Comparison of ENCODE assay signal across 8 cellular contexts in the genomic region with DNA sequence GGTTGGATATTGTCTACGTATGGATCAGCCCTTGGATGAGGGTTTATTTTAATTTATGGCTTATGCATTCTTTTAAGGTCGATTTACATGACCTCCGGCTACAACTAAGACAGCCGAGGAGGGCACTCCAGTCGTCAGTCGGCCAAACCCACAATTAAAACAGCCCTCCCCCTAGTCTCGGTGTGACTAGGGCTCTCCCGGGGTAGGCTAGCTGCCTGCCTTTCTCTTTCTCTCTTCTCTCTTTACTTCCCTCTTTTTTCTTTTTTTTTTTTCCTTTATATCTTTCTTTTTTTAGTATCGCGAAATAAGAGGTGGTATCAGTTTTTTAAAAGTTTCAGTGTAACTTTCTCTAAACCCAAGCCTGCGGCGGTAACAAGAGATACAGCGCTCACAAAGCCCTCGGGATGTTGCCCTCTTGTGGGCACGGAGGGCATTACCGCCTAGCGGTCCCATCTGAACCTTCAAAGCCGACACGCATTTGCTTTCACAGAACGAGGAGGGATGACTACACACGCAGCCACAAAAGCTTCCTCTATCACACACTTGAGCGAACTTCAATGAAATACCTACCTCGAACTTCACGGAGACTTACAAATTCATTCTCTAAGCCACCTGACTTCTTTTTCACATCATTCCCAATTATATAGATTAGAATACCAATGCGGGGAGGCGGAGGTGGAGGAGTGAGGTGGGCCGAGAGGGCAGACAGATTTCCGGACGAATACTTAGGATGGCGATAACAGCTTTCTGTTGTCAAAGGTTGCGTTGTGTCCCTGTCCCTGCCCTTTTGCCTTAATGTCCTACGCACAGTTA.
DNase-seq lines count a peak whose midpoint lies in the region; ATAC-seq, FAIRE-seq and TF ChIP-seq lines count a peak whose summit lies in the region.

No MANE protein-coding gene starts in this region.

- no peaks in the 10 kb centered on the region for H3K9me3 ChIP-seq in A673 (ENCODE audit: low read depth, low read length, poor library complexity, severe bottlenecking)

- intact Hi-C loops in A673 (cut with micrococcal nuclease; ENCODE audit: unreplicated experiment), result loop anchor here (2.0 to 10.0 kb wide), 4 partner anchors 151 to 431 kb away; no protein-coding TSS in a partner anchor

- peak; percentile 95 for TF ChIP-seq CTCF in A673 (conservative IDR thresholded peaks at IDR 0.05; ENCODE audit: low read depth, low read length)
- peak; percentile 91 for TF ChIP-seq CTCF in WTC11 (IDR thresholded peaks at IDR 0.05)

- peaks cover 34% of the 10 kb centered on the region for H3K4me1 Mint-ChIP-seq in WTC11

- H3K4me1 ChIP-seq in A673 (ENCODE audit: insufficient read depth, low read length, poor library complexity, severe bottlenecking), result peaks cover 24% of the 10 kb centered on the region

- POLR2A ChIA-PET in A673 (lab: Charles Lee; ENCODE audit: low non-redundant PET), result no interaction called here
- POLR2A ChIA-PET in WTC11 (lab: Charles Lee), result interaction anchor here (1.9 kb wide), 1 partner anchor 8 kb away, joined by 11 read pairs; no protein-coding TSS in a partner anchor

- H3K27me3 Mint-ChIP-seq in WTC11 (ENCODE audit: low read depth), result peaks cover 37% of the 10 kb centered on the region; the same call in 1 of the 2 replicates

- H3K4me3 Mint-ChIP-seq in WTC11, result no peak overlapping the region

- no peaks in the 10 kb centered on the region for H3K36me3 ChIP-seq in A673 (ENCODE audit: insufficient read depth, low read length, poor library complexity, severe bottlenecking)

- TSS peak; percentile 79 for BruUV-seq in A673 (replicated peaks; lab: Mats Ljungman, UMichigan)

- DNase-seq in A673 (ENCODE audit: low spot score) (peak; percentile 95), NCI-H2107 (lab: John Stamatoyannopoulos, UW) (peak; percentile 88), WTC11 (ENCODE audit: low spot score) (peak; percentile 92)
- peak; percentile 79 for DNase-seq in central memory CD4-positive, alpha-beta T cell
- DNase-seq in stimulated activated CD4-positive, alpha-beta T cell treated with anti-CD3 and anti-CD28 coated beads, Interleukin-12 subunit alpha, Interleukin-12 subunit beta, amount 100 ng/mL, for 24 hours (ENCODE audit: low read depth in 2 of 2), result peak; percentile 65 to 87

- ATAC-seq in GM18511 (IDR thresholded peaks at IDR 0.05; ENCODE audit: unreplicated experiment), result peak; percentile 94
- peak; percentile 98 for ATAC-seq in HG03060 (IDR thresholded peaks at IDR 0.05; ENCODE audit: low read depth, unreplicated experiment)
- peak; percentile 18 for ATAC-seq in WTC11

- no peaks in the 10 kb centered on the region for H3K9me3 Mint-ChIP-seq in WTC11

- H3K4me3 ChIP-seq in A673 (ENCODE audit: low read depth, low read length, poor library complexity, severe bottlenecking), result peak overlapping the region; percentile 93

- H3K36me3 Mint-ChIP-seq in WTC11, result no peaks in the 10 kb centered on the region

- H3K27ac Mint-ChIP-seq in WTC11, result no peak overlapping the region

- no peaks in the 10 kb centered on the region for H3K27me3 ChIP-seq in A673 (replicated peaks; ENCODE audit: insufficient read depth, low read depth, low read length, poor library complexity)

- peak overlapping the region; percentile 93 for H3K27ac ChIP-seq in A673 (ENCODE audit: low read depth, low read length, poor library complexity, severe bottlenecking)

- CTCF ChIA-PET in A673 (lab: Charles Lee), result interaction anchor here (1.0 kb wide), 1 partner anchor 310 kb away, joined by 3 read pairs; no protein-coding TSS in a partner anchor
- CTCF ChIA-PET in WTC11 (lab: Charles Lee), result interaction anchor here (1.0 to 3.2 kb wide), 5 partner anchors 8 to 717 kb away, joined by 3 to 44 read pairs (median 3); no protein-coding TSS in a partner anchor

- peak; percentile 93 for FAIRE-seq in islet of Langerhans (lab: Jason Lieb, UNC)

TF ChIP-seq in WTC11, 78 proteins besides CTCF, POLR2A, EP300 and RAD21:
- TF ChIP-seq ELF4 (CRISPR knock-in tag; IDR thresholded peaks at IDR 0.05; ENCODE audit: low read depth) (no peak), RELA (CRISPR knock-in tag; IDR thresholded peaks at IDR 0.05; ENCODE audit: borderline replicate concordance) (no peak), IRF2 (CRISPR knock-in tag; IDR thresholded peaks at IDR 0.05; ENCODE audit: borderline replicate concordance, low read depth) (no peak), SOX15 (CRISPR knock-in tag; IDR thresholded peaks at IDR 0.05) (no peak), GABPB1 (CRISPR knock-in tag; IDR thresholded peaks at IDR 0.05) (peak; percentile 20; the same call in 1 of the 2 replicates), ZNF671 (CRISPR knock-in tag; IDR thresholded peaks at IDR 0.05) (no peak), PRRX2 (CRISPR knock-in tag; IDR thresholded peaks at IDR 0.05) (no peak)
- TF ChIP-seq, protein P1, sequence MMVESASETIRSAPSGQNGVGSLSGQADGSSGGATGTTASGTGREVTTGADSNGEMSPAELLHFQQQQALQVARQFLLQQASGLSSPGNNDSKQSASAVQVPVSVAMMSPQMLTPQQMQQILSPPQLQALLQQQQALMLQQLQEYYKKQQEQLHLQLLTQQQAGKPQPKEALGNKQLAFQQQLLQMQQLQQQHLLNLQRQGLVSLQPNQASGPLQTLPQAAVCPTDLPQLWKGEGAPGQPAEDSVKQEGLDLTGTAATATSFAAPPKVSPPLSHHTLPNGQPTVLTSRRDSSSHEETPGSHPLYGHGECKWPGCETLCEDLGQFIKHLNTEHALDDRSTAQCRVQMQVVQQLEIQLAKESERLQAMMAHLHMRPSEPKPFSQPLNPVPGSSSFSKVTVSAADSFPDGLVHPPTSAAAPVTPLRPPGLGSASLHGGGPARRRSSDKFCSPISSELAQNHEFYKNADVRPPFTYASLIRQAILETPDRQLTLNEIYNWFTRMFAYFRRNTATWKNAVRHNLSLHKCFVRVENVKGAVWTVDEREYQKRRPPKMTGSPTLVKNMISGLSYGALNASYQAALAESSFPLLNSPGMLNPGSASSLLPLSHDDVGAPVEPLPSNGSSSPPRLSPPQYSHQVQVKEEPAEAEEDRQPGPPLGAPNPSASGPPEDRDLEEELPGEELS (CRISPR knock-in tag; IDR thresholded peaks at IDR 0.05), result no peak
- TF ChIP-seq, protein P2, sequence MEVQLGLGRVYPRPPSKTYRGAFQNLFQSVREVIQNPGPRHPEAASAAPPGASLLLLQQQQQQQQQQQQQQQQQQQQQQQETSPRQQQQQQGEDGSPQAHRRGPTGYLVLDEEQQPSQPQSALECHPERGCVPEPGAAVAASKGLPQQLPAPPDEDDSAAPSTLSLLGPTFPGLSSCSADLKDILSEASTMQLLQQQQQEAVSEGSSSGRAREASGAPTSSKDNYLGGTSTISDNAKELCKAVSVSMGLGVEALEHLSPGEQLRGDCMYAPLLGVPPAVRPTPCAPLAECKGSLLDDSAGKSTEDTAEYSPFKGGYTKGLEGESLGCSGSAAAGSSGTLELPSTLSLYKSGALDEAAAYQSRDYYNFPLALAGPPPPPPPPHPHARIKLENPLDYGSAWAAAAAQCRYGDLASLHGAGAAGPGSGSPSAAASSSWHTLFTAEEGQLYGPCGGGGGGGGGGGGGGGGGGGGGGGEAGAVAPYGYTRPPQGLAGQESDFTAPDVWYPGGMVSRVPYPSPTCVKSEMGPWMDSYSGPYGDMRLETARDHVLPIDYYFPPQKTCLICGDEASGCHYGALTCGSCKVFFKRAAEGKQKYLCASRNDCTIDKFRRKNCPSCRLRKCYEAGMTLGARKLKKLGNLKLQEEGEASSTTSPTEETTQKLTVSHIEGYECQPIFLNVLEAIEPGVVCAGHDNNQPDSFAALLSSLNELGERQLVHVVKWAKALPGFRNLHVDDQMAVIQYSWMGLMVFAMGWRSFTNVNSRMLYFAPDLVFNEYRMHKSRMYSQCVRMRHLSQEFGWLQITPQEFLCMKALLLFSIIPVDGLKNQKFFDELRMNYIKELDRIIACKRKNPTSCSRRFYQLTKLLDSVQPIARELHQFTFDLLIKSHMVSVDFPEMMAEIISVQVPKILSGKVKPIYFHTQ (CRISPR knock-in tag; IDR thresholded peaks at IDR 0.05), result no peak

Comparison
In these comparisons a context has a peak if more than half of its experiments do, and no peak if none do; other contexts are left out.
1. Peak in every context shown above with its lines: DNase-seq, ATAC-seq, H3K4me3 ChIP-seq and H3K27ac ChIP-seq.
2. ATAC-seq: peak in every context shown above with its lines; median percentile 98 in HG03060; 94 in GM18511; 18 in WTC11.